6 cellular contexts compared by ENCODE assay signal in genomic region chr11:126268361-126268707, GRCh38. TPM values are rescaled to one million over a fixed set of nuclear protein-coding genes. Genes with fewer than 3 reads are reported as not detected.
A peak's percentile ranks its signal among the peaks of the same experiment; 100 is the strongest.
DNase-seq lines count a peak whose midpoint lies in the region; ATAC-seq and TF ChIP-seq lines count a peak whose summit lies in the region.

No MANE protein-coding gene starts in this region.

- TF ChIP-seq EP300 in sigmoid colon (IDR thresholded peaks at IDR 0.05): no peak

- DNase-seq in AG09309 (ENCODE audit: low read depth) (no peak), sigmoid colon (peak; percentile 70), OCI-M1 (lab: John Stamatoyannopoulos, UW) (no peak), NCI-H524 (lab: John Stamatoyannopoulos, UW) (no peak)

- 1% methylated on average over 23 of the region's 23 CpGs for WGBS in ectodermal cell, 2 experiments
- WGBS in sigmoid colon, 2 donors: 0 to 1% methylated on average over 23 of the region's 23 CpGs

- H3K36me3 ChIP-seq in ectodermal cell (ENCODE audit: control insufficient read depth, insufficient read depth, low read length) (peaks cover 42% of the 10 kb centered on the region), sigmoid colon (peaks cover 14 to 46% (median 33%) of the 10 kb centered on the region in 4 donors)

- TF ChIP-seq POLR2A in sigmoid colon (IDR thresholded peaks at IDR 0.05): no peak

- H3K4me1 ChIP-seq in ectodermal cell (ENCODE audit: control insufficient read depth, insufficient read depth, low read length) (peaks cover 11% of the 10 kb centered on the region), sigmoid colon (peaks cover 0 to 24% (median 16%) of the 10 kb centered on the region in 4 donors)

- peak overlapping the region; percentile 83 for H3K27ac ChIP-seq in ectodermal cell (ENCODE audit: insufficient read depth, low read depth, low read length, poor library complexity, severe bottlenecking)
- peak overlapping the region; percentile 82 to 92 (median 90) for H3K27ac ChIP-seq in sigmoid colon

- ATAC-seq in HG03045 (IDR thresholded peaks at IDR 0.05; ENCODE audit: unreplicated experiment): peak; percentile 5

- H3K4me3 ChIP-seq in AG09309 (ENCODE audit: control insufficient read depth, low read depth, low read length) (peak overlapping the region; percentile 91), ectodermal cell (ENCODE audit: insufficient read depth, low read depth, low read length) (peak overlapping the region; percentile 99), sigmoid colon (peak overlapping the region; percentile 74 to 91 (median 80))

- H3K9me3 ChIP-seq in ectodermal cell (ENCODE audit: control insufficient read depth, low read length) (no peaks in the 10 kb centered on the region), sigmoid colon (no peaks in the 10 kb centered on the region)

- H3K27me3 ChIP-seq in ectodermal cell (ENCODE audit: control insufficient read depth, insufficient read depth, low read length, poor library complexity, severe bottlenecking): no peaks in the 10 kb centered on the region
- no peaks in the 10 kb centered on the region for H3K27me3 ChIP-seq in sigmoid colon

- intact Hi-C loops in sigmoid colon (cut with DNase I): loop anchor here (2.0 to 10.0 kb wide), 3 partner anchors 58 to 674 kb away; partner anchors contain the start of genes CDON, FAM118B, RPUSD4 and STT3A

- TF ChIP-seq CTCF in AG09309 (IDR thresholded peaks at IDR 0.05; ENCODE audit: control insufficient read depth, insufficient read depth, low read depth, low read length, missing control alignments) (no peak), sigmoid colon (IDR thresholded peaks at IDR 0.05) (no peak)

RNA-seq across cellular contexts. Expression of gene SRPRA, which starts 0.4 kb away (rescaled TPM):
- polyA plus RNA-seq in ectodermal cell (2013, experiment 1 of 4): 54.0 TPM
- 60.4 TPM for polyA plus RNA-seq in ectodermal cell (2013, experiment 2 of 4)
- 51.3 TPM for polyA plus RNA-seq in ectodermal cell (2013, experiment 3 of 4)
- 56.9 TPM for polyA plus RNA-seq in ectodermal cell (2013, experiment 4 of 4)
- 10 to 100 TPM; 51.0 to 66.5 (median 57.2) TPM for total RNA-seq in sigmoid colon
- polyA plus RNA-seq in sigmoid colon: 10 to 100 TPM in 2 of 3 donors, 1 to 10 TPM in 1; 7.8 to 62.1 (median 15.7) TPM

RNA-seq across cellular contexts. Expression of gene FOXRED1, which starts 0.6 kb away (rescaled TPM):
- 61.8 TPM for polyA plus RNA-seq in ectodermal cell (2013, experiment 1 of 4)
- polyA plus RNA-seq in ectodermal cell (2013, experiment 2 of 4): 67.7 TPM
- polyA plus RNA-seq in ectodermal cell (2013, experiment 3 of 4): 42.9 TPM
- 44.7 TPM for polyA plus RNA-seq in ectodermal cell (2013, experiment 4 of 4)
- 10 to 100 TPM; 14.5 to 46.0 (median 15.3) TPM for total RNA-seq in sigmoid colon
- polyA plus RNA-seq in sigmoid colon: 10 to 100 TPM; 10.8 to 36.5 (median 24.7) TPM

RNA-seq across cellular contexts. Expression of gene TIRAP, which starts 14.6 kb away (rescaled TPM):
- 6.0 TPM for polyA plus RNA-seq in ectodermal cell (2013, experiment 1 of 4)
- polyA plus RNA-seq in ectodermal cell (2013, experiment 2 of 4): 8.0 TPM
- polyA plus RNA-seq in ectodermal cell (2013, experiment 3 of 4): 5.3 TPM
- 4.6 TPM for polyA plus RNA-seq in ectodermal cell (2013, experiment 4 of 4)
- 10 to 100 TPM in 1 of 4 donors, 1 to 10 TPM in 3; 6.9 to 11.5 (median 8.1) TPM for total RNA-seq in sigmoid colon
- 10 to 100 TPM in 2 of 3 donors, 1 to 10 TPM in 1; 4.2 to 11.4 (median 10.9) TPM for polyA plus RNA-seq in sigmoid colon

RNA-seq across cellular contexts. Expression of gene DCPS, which starts 35.5 kb away (rescaled TPM):
- polyA plus RNA-seq in ectodermal cell (2013, experiment 1 of 4): 33.6 TPM
- 33.5 TPM for polyA plus RNA-seq in ectodermal cell (2013, experiment 2 of 4)
- 25.9 TPM for polyA plus RNA-seq in ectodermal cell (2013, experiment 3 of 4)
- 25.5 TPM for polyA plus RNA-seq in ectodermal cell (2013, experiment 4 of 4)
- total RNA-seq in sigmoid colon: 1 to 10 TPM; 7.6 to 10.0 (median 9.3) TPM
- polyA plus RNA-seq in sigmoid colon: 10 to 100 TPM in 2 of 3 donors, 1 to 10 TPM in 1; 9.0 to 30.0 (median 15.0) TPM

RNA-seq across cellular contexts. Expression of gene FAM118B, which starts 56.8 kb away (rescaled TPM):
- polyA plus RNA-seq in ectodermal cell (2013, experiment 1 of 4): 46.4 TPM
- polyA plus RNA-seq in ectodermal cell (2013, experiment 2 of 4): 47.1 TPM
- polyA plus RNA-seq in ectodermal cell (2013, experiment 3 of 4): 33.8 TPM
- 36.5 TPM for polyA plus RNA-seq in ectodermal cell (2013, experiment 4 of 4)
- 10 to 100 TPM; 13.3 to 22.2 (median 16.2) TPM for total RNA-seq in sigmoid colon
- polyA plus RNA-seq in sigmoid colon: 10 to 100 TPM; 25.8 to 54.3 (median 43.2) TPM
